In genomic region chr6:142621822-142622221, GRCh38 we compare ENCODE assay signal across 10 cellular contexts.
"Had no signal": no experiment of that assay in that cellular context is flagged by ENCODE, and none has a peak within 500 bp of the region (broad histone marks: within the 10 kb centered on the region; RNA-seq: fewer than 3 reads in every experiment).

No MANE protein-coding gene starts in this region.

- H3K9me3 ChIP-seq: HAP-1 had no signal

- H3K4me3 ChIP-seq: GM23248, GM23338, HAP-1 had no signal

- H3K4me3 Mint-ChIP-seq: GM23338, H9, HFFc6 had no signal

- ATAC-seq: GM23338, HCT116 had no signal

- DNase-seq: GM23248, GOT3, H7, H9, HCEC 1CT, HFFc6 had no signal

- H3K27ac Mint-ChIP-seq: GM23338, HFFc6 had no signal

- H2AFZ ChIP-seq: GM23248 had no signal

- H3K4me2 ChIP-seq: GM23338 had no signal

- FAIRE-seq: H54 had no signal

- H3K9me3 Mint-ChIP-seq: GM23338, H9, HFFc6 had no signal

- H3K4me1 ChIP-seq: HAP-1 had no signal

- H3K27ac ChIP-seq: GM23248 had no signal

- H3K36me3 ChIP-seq: HAP-1 had no signal

- H3K9ac ChIP-seq: GM23248 had no signal
